In genomic region chr3:11185564-11186317, GRCh38 we compare ENCODE assay signal across 11 cellular contexts. TPM values are rescaled to one million over a fixed set of nuclear protein-coding genes. Genes with fewer than 3 reads are reported as not detected.
DNase-seq lines count a peak whose midpoint lies in the region; ATAC-seq, FAIRE-seq and TF ChIP-seq lines count a peak whose summit lies in the region.
"Had no signal": no experiment of that assay in that cellular context is flagged by ENCODE, and none has a peak within 500 bp of the region (broad histone marks: within the 10 kb centered on the region; RNA-seq: fewer than 3 reads in every experiment).

No MANE protein-coding gene starts in this region.

- 24 to 33% methylated on average over 12 to 13 of the region's 13 CpGs for WGBS in thyroid gland, 2 donors

- DNase-seq in HTR-8/SVneo (ENCODE audit: insufficient read length, low spot score) (peak; percentile 84), cardiac fibroblast (ENCODE audit: low read depth in 2 of 2) (peak; percentile 96 to 98), kidney tubule cell (ENCODE audit: low spot score) (peak; percentile 88), thyroid gland (peak; percentile 86 to 89), GM10266 (ENCODE audit: extremely low spot score) (no peak), CD1c-positive myeloid dendritic cell (ENCODE audit: extremely low spot score) (no peak), NCI-H2227 (lab: John Stamatoyannopoulos, UW; ENCODE audit: unreplicated experiment) (no peak)
- DNase-seq: naive B cell, T-helper 1 cell had no signal

- peak; percentile 72 for FAIRE-seq in HTR-8/SVneo (lab: Jason Lieb, UNC)
- FAIRE-seq: GM18507 had no signal

- H3K36me3 ChIP-seq in thyroid gland: no peaks in the 10 kb centered on the region

- no peaks in the 10 kb centered on the region for H3K27me3 ChIP-seq in thyroid gland

- H3K27ac ChIP-seq in thyroid gland: peak overlapping the region in 2 of 3 donors; percentile 41 to 67

- no peak for TF ChIP-seq POLR2A in thyroid gland (IDR thresholded peaks at IDR 0.05)

- intact Hi-C loops in thyroid gland (cut with DNase I): no loop called here

- TF ChIP-seq CTCF in cardiac fibroblast (IDR thresholded peaks at IDR 0.05; ENCODE audit: low read depth, low read length) (no peak), thyroid gland (IDR thresholded peaks at IDR 0.05) (peak in 1 of 6 experiments; percentile 17), GM10266 (IDR thresholded peaks at IDR 0.05; ENCODE audit: control insufficient read depth, insufficient read depth, low read depth, missing control alignments) (no peak)

- no peak for ATAC-seq in HG02852 (IDR thresholded peaks at IDR 0.05; ENCODE audit: unreplicated experiment)

- H3K4me3 ChIP-seq in cardiac fibroblast (replicated peaks in 1 of 2; ENCODE audit: low read depth in 2 of 2, low read length in 2 of 2) (no peak overlapping the region), thyroid gland (replicated peaks in 1 of 3) (no peak overlapping the region)

- H3K9me3 ChIP-seq in thyroid gland: no peaks in the 10 kb centered on the region

- H3K4me1 ChIP-seq in thyroid gland: peaks cover 6 to 31% of the 10 kb centered on the region in 2 donors

RNA-seq across cellular contexts. Expression of gene HRH1, which starts 31.4 kb away (rescaled TPM):
- 1 to 10 TPM in 3 of 4 donors, not detected in 1; 1.9 to 2.6 (median 2.4) TPM for total RNA-seq in thyroid gland

Comparison
In these comparisons a context has a peak if more than half of its experiments do, and no peak if none do; other contexts are left out.
1. DNase-seq: peak in HTR-8/SVneo (single experiment), cardiac fibroblast (2 of 2), kidney tubule cell (single experiment) and thyroid gland (2 of 2); none in GM10266 (single experiment), CD1c-positive myeloid dendritic cell (single experiment) and NCI-H2227 (single experiment).